Comparison of ENCODE assay signal across 8 cellular contexts in genomic region chr20:34069341-34070078, GRCh38. TPM values are rescaled to one million over a fixed set of nuclear protein-coding genes. Genes with fewer than 3 reads are reported as not detected.
DNase-seq lines count a peak whose midpoint lies in the region; ATAC-seq and TF ChIP-seq lines count a peak whose summit lies in the region.

No MANE protein-coding gene starts in this region.

- no peak overlapping the region for H2AFZ ChIP-seq in fibroblast of lung (ENCODE audit: low read length)

- peaks cover 12% of the 10 kb centered on the region for H3K4me1 ChIP-seq in fibroblast of lung (ENCODE audit: control insufficient read depth, extremely low read depth, insufficient read depth, low read length)
- peaks cover 11 to 35% of the 10 kb centered on the region in 2 donors for H3K4me1 ChIP-seq in thoracic aorta (ENCODE audit: control insufficient read depth in 1 of 2, low read depth in 2 of 2)

- H3K4me2 ChIP-seq in fibroblast of lung (ENCODE audit: extremely low read depth, insufficient read depth, low read length), result no peak overlapping the region

- peak; percentile 78 for DNase-seq in ACHN
- DNase-seq in OCI-M1 (lab: John Stamatoyannopoulos, UW), result peak; percentile 84
- peak; percentile 68 to 71 for DNase-seq in activated T-cell treated with anti-CD3 and anti-CD28 coated beads, Interleukin-2, amount 50 U/mL, for 48 hours
- DNase-seq in fibroblast of lung (ENCODE audit: low read depth in 2 of 2), result peak; percentile 72 to 88
- DNase-seq in nephron progenitor cell, result peak; percentile 74
- peak; percentile 31 for DNase-seq in thoracic aorta (ENCODE audit: low spot score)

- H3K9me3 ChIP-seq in fibroblast of lung (ENCODE audit: control insufficient read depth, insufficient read depth, low read depth, low read length) (no peaks in the 10 kb centered on the region), thoracic aorta (no peaks in the 10 kb centered on the region)

- H3K36me3 Mint-ChIP-seq in IgD-negative memory B cell, result peaks cover 2% of the 10 kb centered on the region
- peaks cover 10% of the 10 kb centered on the region for H3K36me3 Mint-ChIP-seq in nephron progenitor cell (ENCODE audit: low read depth)

- in situ Hi-C loops in ACHN (cut with HindIII; ENCODE audit: low pct_ligation_motif_present, low pct_unique_long_range_greater_than_20kb, low sequenced_read_pairs), result no loop called here

- H3K27ac ChIP-seq in fibroblast of lung (ENCODE audit: insufficient read depth, low read length) (no peak overlapping the region), thoracic aorta (peak overlapping the region in 1 of 2 donors; percentile 1)

- H3K4me3 ChIP-seq in fibroblast of lung (replicated peaks in 1 of 4; ENCODE audit: control extremely low read depth in 1 of 4, insufficient read depth in 1 of 4, low read depth in 3 of 4, low read length in 4 of 4) (no peak overlapping the region), thoracic aorta (no peak overlapping the region)

- H3K9me3 Mint-ChIP-seq in IgD-negative memory B cell, result no peaks in the 10 kb centered on the region
- H3K9me3 Mint-ChIP-seq in nephron progenitor cell, result no peaks in the 10 kb centered on the region

- peak overlapping the region; percentile 16 to 76 (median 61) for H3K27ac Mint-ChIP-seq in IgD-negative memory B cell
- H3K27ac Mint-ChIP-seq in nephron progenitor cell, result no peak overlapping the region

- peak; percentile 71 for ATAC-seq in GM18861 (IDR thresholded peaks at IDR 0.05; ENCODE audit: unreplicated experiment)
- ATAC-seq in thoracic aorta (ENCODE audit: insufficient number of reproducible peaks, low FRiP score, low read depth), result no peak

- no peaks in the 10 kb centered on the region for H3K27me3 ChIP-seq in fibroblast of lung (ENCODE audit: control insufficient read depth, insufficient read depth, low read length)
- H3K27me3 ChIP-seq in thoracic aorta (replicated peaks; ENCODE audit: insufficient read depth), result no peaks in the 10 kb centered on the region

- no peaks in the 10 kb centered on the region for H3K27me3 Mint-ChIP-seq in IgD-negative memory B cell
- H3K27me3 Mint-ChIP-seq in nephron progenitor cell (ENCODE audit: low read depth, poor library complexity), result no peaks in the 10 kb centered on the region

- peak; percentile 85 to 90 for TF ChIP-seq CTCF in fibroblast of lung (conservative IDR thresholded peaks at IDR 0.05 in 1 of 2, IDR thresholded peaks at IDR 0.05 in 1 of 2; ENCODE audit: low read depth in 1 of 2, low read length in 2 of 2)
- TF ChIP-seq CTCF in nephron progenitor cell (IDR thresholded peaks at IDR 0.05), result peak; percentile 87
- TF ChIP-seq CTCF in thoracic aorta (IDR thresholded peaks at IDR 0.05), result peak; percentile 86

- H3K79me2 ChIP-seq in fibroblast of lung (ENCODE audit: control insufficient read depth, insufficient read depth, low read length), result peaks cover 4% of the 10 kb centered on the region

- H3K4me3 Mint-ChIP-seq in IgD-negative memory B cell (no peak overlapping the region), nephron progenitor cell (no peak overlapping the region)

- H4K20me1 ChIP-seq in fibroblast of lung (ENCODE audit: control insufficient read depth, extremely low read depth, insufficient read depth, low read length), result no peaks in the 10 kb centered on the region

- H3K4me1 Mint-ChIP-seq in IgD-negative memory B cell (peaks cover 16 to 26% (median 25%) of the 10 kb centered on the region in 3 donors), nephron progenitor cell (peaks cover 29% of the 10 kb centered on the region)

- no peak overlapping the region for H3K9ac ChIP-seq in fibroblast of lung (ENCODE audit: insufficient read depth, low read length)

- H3K36me3 ChIP-seq in fibroblast of lung (ENCODE audit: control insufficient read depth, insufficient read depth, low read length), result peaks cover 4% of the 10 kb centered on the region
- peaks cover 4% of the 10 kb centered on the region for H3K36me3 ChIP-seq in thoracic aorta

RNA-seq across cellular contexts. Expression of gene EIF2S2, which starts 42.5 kb away (rescaled TPM):
- polyA plus RNA-seq in IgD-negative memory B cell (22.8 TPM), fibroblast of lung (95.3 and 108 TPM in 2 replicates)
- total RNA-seq in fibroblast of lung (127 and 140 TPM in 2 replicates), thoracic aorta (10 to 100 TPM; 24.6 to 35.8 TPM)
- 94.1 and 105 TPM in 2 replicates for polyA plus RNA-seq in fibroblast of lung (2012)
- polyA minus RNA-seq in fibroblast of lung (ENCODE audit: low replicate concordance), result 4.7 and 7.0 TPM in 2 replicates

Comparison
In these comparisons a context has a peak if more than half of its experiments do, and no peak if none do; other contexts are left out.
1. DNase-seq: peak in every context shown above with its lines; median percentile 84 in OCI-M1; 80 in fibroblast of lung; 78 in ACHN; 74 in nephron progenitor cell; 70 in activated T-cell treated with anti-CD3 and anti-CD28 coated beads, Interleukin-2, amount 50 U/mL, for 48 hours; 31 in thoracic aorta.